In the genomic region with DNA sequence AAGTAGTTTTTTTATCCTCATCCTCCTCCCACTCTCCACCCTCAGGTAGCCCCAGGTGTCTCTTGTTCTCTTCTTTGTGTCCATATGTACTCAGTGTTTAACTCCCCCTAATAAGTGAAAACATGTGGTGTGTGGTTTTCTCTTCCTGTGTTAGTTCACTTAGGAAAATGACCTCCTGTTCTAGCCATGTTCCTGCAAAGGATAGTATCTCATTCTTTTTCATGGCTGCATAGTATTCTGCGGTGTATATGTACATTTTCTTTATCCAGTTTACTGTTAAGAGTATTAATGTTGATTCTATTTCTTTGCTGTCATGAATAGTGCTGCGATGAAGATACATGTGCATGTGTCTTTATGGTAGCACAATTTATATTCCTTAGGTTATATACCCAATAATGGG, we compare ENCODE assay signal across 8 cellular contexts.
"Had no signal": no experiment of that assay in that cellular context is flagged by ENCODE, and none has a peak within 500 bp of the region (broad histone marks: within the 10 kb centered on the region; RNA-seq: fewer than 3 reads in every experiment).

No MANE protein-coding gene starts in this region.

- H3K4me2 ChIP-seq: KMS-11 had no signal

- DNase-seq: Karpas-422, KBM-7, KG1 had no signal

- H3K4me3 Mint-ChIP-seq: IgD-negative memory B cell had no signal

- H3K36me3 Mint-ChIP-seq: IgD-negative memory B cell had no signal

- H3K27ac ChIP-seq: HL-60, KMS-11 had no signal

- H3K9ac ChIP-seq: KMS-11 had no signal

- H3K27ac Mint-ChIP-seq: IgD-negative memory B cell had no signal

- ATAC-seq: HepG2 had no signal

- H3K4me1 Mint-ChIP-seq: IgD-negative memory B cell had no signal

- FAIRE-seq: HepG2, HTR-8/SVneo had no signal
